In genomic region chr14:96363751-96364336, GRCh38 we compare ENCODE assay signal across 8 cellular contexts. TPM values are rescaled to one million over a fixed set of nuclear protein-coding genes. Genes with fewer than 3 reads are reported as not detected.
DNase-seq lines count a peak whose midpoint lies in the region; ATAC-seq and TF ChIP-seq lines count a peak whose summit lies in the region.

No MANE protein-coding gene starts in this region.

- intact Hi-C loops in heart right ventricle (cut with DNase I), result loop anchor here in 3 of 10 donors (1.0 to 10.0 kb wide), 6 partner anchors 27 to 141 kb away; partner anchors contain the start of gene PAPOLA (in 2 of the 3)
- intact Hi-C loops in posterior cingulate gyrus (cut with DNase I), result loop anchor here (1.0 kb wide), 1 partner anchor 28 kb away; the partner anchor contains the start of gene AK7

- H3K9me3 Mint-ChIP-seq in activated naive CD4-positive, alpha-beta T cell treated with anti-CD3 and anti-CD28 coated beads, Interleukin-2, amount 50 U/mL, for 24 hours, result no peaks in the 10 kb centered on the region

- peak overlapping the region; percentile 92 for H3K4me3 Mint-ChIP-seq in activated naive CD4-positive, alpha-beta T cell treated with anti-CD3 and anti-CD28 coated beads, Interleukin-2, amount 50 U/mL, for 24 hours

- peak overlapping the region; percentile 62 for H3K27ac Mint-ChIP-seq in activated naive CD4-positive, alpha-beta T cell treated with anti-CD3 and anti-CD28 coated beads, Interleukin-2, amount 50 U/mL, for 24 hours

- H3K27me3 Mint-ChIP-seq in activated naive CD4-positive, alpha-beta T cell treated with anti-CD3 and anti-CD28 coated beads, Interleukin-2, amount 50 U/mL, for 24 hours, result no peaks in the 10 kb centered on the region

- peak overlapping the region; percentile 90 for H3K9ac ChIP-seq in NT2/D1 (ENCODE audit: insufficient read length, low read depth)

- H3K36me3 Mint-ChIP-seq in activated naive CD4-positive, alpha-beta T cell treated with anti-CD3 and anti-CD28 coated beads, Interleukin-2, amount 50 U/mL, for 24 hours, result peaks cover 8% of the 10 kb centered on the region

- H3K4me1 ChIP-seq in NT2/D1 (ENCODE audit: insufficient read depth, insufficient read length) (no peaks in the 10 kb centered on the region), heart right ventricle (peaks cover 0 to 47% (median 35%) of the 10 kb centered on the region in 9 donors)

- WGBS in heart right ventricle, 2 donors, result 0% methylated on average over 38 of the region's 38 CpGs

- no peaks in the 10 kb centered on the region for H3K27me3 ChIP-seq in NT2/D1 (ENCODE audit: insufficient read depth, insufficient read length)
- H3K27me3 ChIP-seq in heart right ventricle, result no peaks in the 10 kb centered on the region

- H3K4me3 ChIP-seq in NT2/D1 (ENCODE audit: insufficient read length, low read depth) (peak overlapping the region; percentile 72), heart right ventricle (peak overlapping the region; percentile 78 to 100 (median 96))

- peaks cover 69% of the 10 kb centered on the region for H3K4me1 Mint-ChIP-seq in activated naive CD4-positive, alpha-beta T cell treated with anti-CD3 and anti-CD28 coated beads, Interleukin-2, amount 50 U/mL, for 24 hours

- DNase-seq in AG08395 (ENCODE audit: low spot score) (peak; percentile 36), NT2/D1 (ENCODE audit: low read depth, low spot score) (peak; percentile 15), heart right ventricle (peak in 1 of 2 donors; percentile 7), posterior cingulate gyrus (peak in 8 of 10 donors; percentile 13 to 87 (median 22)), NCI-H446 treated with DMSO at 0.1 percent for 48 hours (lab: John Stamatoyannopoulos, UW) (no peak)

- peak; percentile 15 for ATAC-seq in GM18870 (IDR thresholded peaks at IDR 0.05; ENCODE audit: unreplicated experiment)
- peak; percentile 25 for ATAC-seq in HG03135 (IDR thresholded peaks at IDR 0.05; ENCODE audit: unreplicated experiment)
- peak in 5 of 8 donors; percentile 0 to 12 (median 6) for ATAC-seq in heart right ventricle

- H3K27ac ChIP-seq in heart right ventricle, result peak overlapping the region in 9 of 10 donors; percentile 80 to 97 (median 93)

- H3K36me3 ChIP-seq in NT2/D1 (ENCODE audit: insufficient read depth, insufficient read length, low read length) (no peaks in the 10 kb centered on the region), heart right ventricle (no peaks in the 10 kb centered on the region)

- H3K9me3 ChIP-seq in NT2/D1 (ENCODE audit: insufficient read depth, low read length) (no peaks in the 10 kb centered on the region), heart right ventricle (peaks cover 0 to 2% (median 0%) of the 10 kb centered on the region in 11 donors)

- no peak for TF ChIP-seq CTCF in heart right ventricle (IDR thresholded peaks at IDR 0.05)

RNA-seq across cellular contexts. Expression of gene GSKIP, which starts 0.5 kb away (rescaled TPM):
- 10 to 100 TPM; 10.2 to 18.8 (median 12.2) TPM for total RNA-seq in heart right ventricle
- 10 to 100 TPM in 1 of 2 donors, 1 to 10 TPM in 1; 3.4 to 12.4 TPM for polyA plus RNA-seq in heart right ventricle

RNA-seq across cellular contexts. Expression of gene ATG2B, which starts 0.7 kb away (rescaled TPM):
- 10 to 100 TPM; 11.0 to 20.2 (median 14.5) TPM for total RNA-seq in heart right ventricle
- 1 to 10 TPM; 2.4 to 4.7 TPM for polyA plus RNA-seq in heart right ventricle

RNA-seq across cellular contexts. Expression of gene AK7, which starts 28.1 kb away (rescaled TPM):
- under 1 TPM in 8 of 10 donors, not detected in 2; 0.23 to 0.87 (median 0.65) TPM for total RNA-seq in heart right ventricle
- polyA plus RNA-seq in heart right ventricle, result under 1 TPM; 0.22 to 0.62 TPM
